ENCODE assay signal across 8 cellular contexts in genomic region chrX:132615396-132616131, GRCh38.
A peak's percentile ranks its signal among the peaks of the same experiment; 100 is the strongest.
DNase-seq lines count a peak whose midpoint lies in the region; ATAC-seq and TF ChIP-seq lines count a peak whose summit lies in the region.

No MANE protein-coding gene starts in this region.

- 16 to 45% (median 19%) methylated on average over 4 of the region's 4 CpGs for WGBS in spleen, 5 donors

- no peaks in the 10 kb centered on the region for H3K36me3 Mint-ChIP-seq in CD8-positive, alpha-beta memory T cell

- no peak for TF ChIP-seq POLR2A in spleen (IDR thresholded peaks at IDR 0.05)

- H3K27ac Mint-ChIP-seq in CD8-positive, alpha-beta memory T cell, result no peak overlapping the region

- no peaks in the 10 kb centered on the region for H3K36me3 ChIP-seq in CD8-positive, alpha-beta memory T cell (ENCODE audit: insufficient read depth, low read length)
- H3K36me3 ChIP-seq in spleen, result no peaks in the 10 kb centered on the region

- intact Hi-C loops in spleen (cut with DNase I; ENCODE audit: low total_unique reads), result loop anchor here (10.0 kb wide), 1 partner anchor 521 kb away; no protein-coding TSS in a partner anchor

- H3K9me3 Mint-ChIP-seq in CD8-positive, alpha-beta memory T cell, result no peaks in the 10 kb centered on the region

- H3K27me3 Mint-ChIP-seq in CD8-positive, alpha-beta memory T cell, result peaks cover 0 to 1% of the 10 kb centered on the region in 2 donors

- CTCF ChIA-PET in CD8-positive, alpha-beta memory T cell (lab: Charles Lee), result interaction anchor here (1.0 to 3.9 kb wide), 3 partner anchors 11 to 389 kb away, joined by 3 to 37 read pairs (median 3); no protein-coding TSS in a partner anchor

- H3K4me3 Mint-ChIP-seq in CD8-positive, alpha-beta memory T cell, result no peak overlapping the region

- no peaks in the 10 kb centered on the region for H3K9me3 ChIP-seq in CD8-positive, alpha-beta memory T cell (ENCODE audit: low read length)
- no peaks in the 10 kb centered on the region for H3K9me3 ChIP-seq in spleen

- POLR2A ChIA-PET in CD8-positive, alpha-beta memory T cell (lab: Charles Lee), result no interaction called here

- peak in 4 of 5 donors; percentile 5 to 33 (median 12) for DNase-seq in CD8-positive, alpha-beta memory T cell
- DNase-seq in NCI-H226 (peak; percentile 13), activated T-cell treated with anti-CD3 and anti-CD28 coated beads for 48 hours (ENCODE audit: low read depth) (peak; percentile 23), foreskin fibroblast (peak in 1 of 2 donors; percentile 60), spleen (no peak), glomerular visceral epithelial cell (ENCODE audit: extremely low spot score) (no peak)

- H3K4me3 ChIP-seq in CD8-positive, alpha-beta memory T cell (ENCODE audit: low read length), result no peak overlapping the region
- H3K4me3 ChIP-seq in foreskin fibroblast (ENCODE audit: low read depth in 1 of 2, low read length in 2 of 2) (no peak overlapping the region), spleen (no peak overlapping the region)

- ATAC-seq in GM19372 (IDR thresholded peaks at IDR 0.05; ENCODE audit: low read depth, unreplicated experiment) (peak; percentile 72), HG02763 (IDR thresholded peaks at IDR 0.05; ENCODE audit: unreplicated experiment) (no peak)

- TF ChIP-seq CTCF in foreskin fibroblast (IDR thresholded peaks at IDR 0.05; ENCODE audit: low read depth, low read length) (peak; percentile 27), spleen (IDR thresholded peaks at IDR 0.05 in 8 of 11, conservative IDR thresholded peaks at IDR 0.05 in 3 of 11) (peak in 7 of 11 experiments; percentile 34 to 57 (median 53))

- H3K27ac ChIP-seq in CD8-positive, alpha-beta memory T cell (ENCODE audit: low read depth, low read length), result no peak overlapping the region
- no peak overlapping the region for H3K27ac ChIP-seq in spleen

- H3K4me1 ChIP-seq in CD8-positive, alpha-beta memory T cell (ENCODE audit: insufficient read depth, low read length), result no peaks in the 10 kb centered on the region
- no peaks in the 10 kb centered on the region for H3K4me1 ChIP-seq in spleen

- H3K4me1 Mint-ChIP-seq in CD8-positive, alpha-beta memory T cell, result no peaks in the 10 kb centered on the region

- no peaks in the 10 kb centered on the region for H3K27me3 ChIP-seq in CD8-positive, alpha-beta memory T cell (ENCODE audit: insufficient read depth, low read length, poor library complexity, severe bottlenecking)
- H3K27me3 ChIP-seq in spleen (replicated peaks in 1 of 7), result peaks cover 0 to 4% (median 0%) of the 10 kb centered on the region in 7 donors

Comparison
In these comparisons a context has a peak if more than half of its experiments do, and no peak if none do; other contexts are left out.
1. DNase-seq: peak in CD8-positive, alpha-beta memory T cell (4 of 5), NCI-H226 (single experiment) and activated T-cell treated with anti-CD3 and anti-CD28 coated beads for 48 hours (single experiment); none in spleen (single experiment) and glomerular visceral epithelial cell (single experiment).